In genomic region chr11:1821562-1821961, GRCh38 we compare ENCODE assay signal across 1 cellular context.
TF ChIP-seq lines count a peak whose summit lies in the region.

No MANE protein-coding gene starts in this region.

TF ChIP-seq in K562, 482 proteins besides CTCF, POLR2A, EP300 and RAD21:
- 0 out of 2 replicates have a peak, but pooled peaks have one; percentile 41 for TF ChIP-seq EHMT2 (IDR thresholded peaks at IDR 0.05)
- no peak for TF ChIP-seq ARID4B (CRISPR knock-in tag; IDR thresholded peaks at IDR 0.05)
- TF ChIP-seq RBM39 (optimal IDR thresholded peaks at IDR 0.05; ENCODE audit: low read depth, low read length): no peak
- no peak for TF ChIP-seq TEAD4 (IDR thresholded peaks at IDR 0.05; ENCODE audit: low read length)
- TF ChIP-seq TEAD4 (CRISPR knock-in tag; IDR thresholded peaks at IDR 0.05; ENCODE audit: borderline replicate concordance): no peak
TF ChIP-seq in K562: peak in this region for 1.
